14 cellular contexts compared by ENCODE assay signal in the genomic region with DNA sequence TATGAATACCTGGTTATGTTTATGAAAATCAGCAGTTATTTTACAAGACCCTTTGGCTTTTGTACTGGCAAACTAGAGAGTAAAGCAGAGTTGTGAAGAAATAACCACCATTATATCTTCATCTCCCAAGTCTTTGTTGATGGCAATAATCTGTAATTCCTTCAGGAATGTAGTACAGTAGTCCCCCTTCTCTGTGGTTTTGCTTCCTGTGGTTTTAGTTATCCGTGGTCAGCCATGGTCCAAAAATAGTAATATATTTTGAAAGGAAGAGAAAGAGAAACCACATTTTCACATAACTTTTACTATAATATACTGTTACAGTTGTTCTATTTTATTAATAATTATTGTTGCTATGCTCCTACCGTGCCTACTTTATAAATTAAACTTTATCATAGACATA. TPM values are rescaled to one million over a fixed set of nuclear protein-coding genes. Genes with fewer than 3 reads are reported as not detected.
DNase-seq lines count a peak whose midpoint lies in the region; ATAC-seq, FAIRE-seq and TF ChIP-seq lines count a peak whose summit lies in the region.
"Had no signal": no experiment of that assay in that cellular context is flagged by ENCODE, and none has a peak within 500 bp of the region (broad histone marks: within the 10 kb centered on the region; RNA-seq: fewer than 3 reads in every experiment).

No MANE protein-coding gene starts in this region.

- CTCF ChIA-PET in activated B cell treated with CpG ODN at 0.5 μM for 24 hours (lab: Charles Lee) = no interaction called here

- ATAC-seq in activated B cell treated with CpG ODN at 0.5 μM for 24 hours (ENCODE audit: low read depth) (no peak), sciatic nerve (no peak), GM18867 (IDR thresholded peaks at IDR 0.05; ENCODE audit: unreplicated experiment) (no peak)
- ATAC-seq: left ventricle myocardium superior, natural killer cell had no signal

- no peak for FAIRE-seq in urothelium cell line (lab: Jason Lieb, UNC)
- FAIRE-seq: H1 had no signal

- H3K4me1 Mint-ChIP-seq in activated B cell treated with CpG ODN at 0.5 μM for 24 hours (peaks cover 89% of the 10 kb centered on the region), CD14-positive monocyte (peaks cover 6% of the 10 kb centered on the region)
- H3K4me1 Mint-ChIP-seq: natural killer cell had no signal

- POLR2A ChIA-PET in activated B cell treated with CpG ODN at 0.5 μM for 24 hours (lab: Charles Lee) = no interaction called here

- DNase-seq in H4 (ENCODE audit: low spot score) (peak; percentile 25), activated B cell treated with CpG ODN at 0.5 μM for 24 hours (no peak), foreskin melanocyte (peak; percentile 63), urothelium cell line (ENCODE audit: low spot score) (peak; percentile 9), sciatic nerve (ENCODE audit: low spot score) (no peak), CD14-positive monocyte (ENCODE audit: low spot score) (no peak), DMS114 treated with DMSO at 0.1 percent for 48 hours (lab: John Stamatoyannopoulos, UW; ENCODE audit: unreplicated experiment) (no peak)
- DNase-seq: aorta, left ventricle myocardium superior, natural killer cell, testis had no signal

- H3K36me3 Mint-ChIP-seq in activated B cell treated with CpG ODN at 0.5 μM for 24 hours (ENCODE audit: low read depth) (peaks cover 54% of the 10 kb centered on the region), CD14-positive monocyte (no peaks in the 10 kb centered on the region)
- H3K36me3 Mint-ChIP-seq: natural killer cell had no signal

- H3K4me3 Mint-ChIP-seq in activated B cell treated with CpG ODN at 0.5 μM for 24 hours (peak overlapping the region; percentile 50), CD14-positive monocyte (no peak overlapping the region)
- H3K4me3 Mint-ChIP-seq: natural killer cell had no signal

- H3K9me3 Mint-ChIP-seq in activated B cell treated with CpG ODN at 0.5 μM for 24 hours = peaks cover 15% of the 10 kb centered on the region
- H3K9me3 Mint-ChIP-seq in CD14-positive monocyte = peaks cover 0 to 10% (median 6%) of the 10 kb centered on the region in 7 donors

- TF ChIP-seq CTCF in activated B cell treated with CpG ODN at 0.5 μM for 24 hours (IDR thresholded peaks at IDR 0.05) (no peak), CD14-positive monocyte (IDR thresholded peaks at IDR 0.05) (no peak)

- H3K27ac Mint-ChIP-seq in activated B cell treated with CpG ODN at 0.5 μM for 24 hours = peak overlapping the region; percentile 67
- no peak overlapping the region for H3K27ac Mint-ChIP-seq in CD14-positive monocyte
- H3K27ac Mint-ChIP-seq: natural killer cell had no signal

- H3K27me3 Mint-ChIP-seq in activated B cell treated with CpG ODN at 0.5 μM for 24 hours (no peaks in the 10 kb centered on the region), CD14-positive monocyte (ENCODE audit: low read depth in 3 of 3) (peaks cover 0 to 4% (median 0%) of the 10 kb centered on the region in 3 donors)

- intact Hi-C loops in activated B cell treated with CpG ODN at 0.5 μM for 24 hours (cut with micrococcal nuclease) = loop anchor here (2.0 kb wide), 1 partner anchor 24 kb away; no protein-coding TSS in a partner anchor
- intact Hi-C loops in sciatic nerve (cut with DNase I) = no loop called here
- intact Hi-C loops in CD14-positive monocyte (cut with micrococcal nuclease) = no loop called here

RNA-seq across cellular contexts. Expression of gene BANK1, which starts 27.8 kb away (rescaled TPM):
- 0.06 and 0.48 TPM in 2 replicates for total RNA-seq in H4 (2014; rRNA removed; shearing (Covaris generic))
- 307 and 336 TPM in 2 replicates for total RNA-seq in activated B cell treated with CpG ODN at 0.5 μM for 24 hours
- 5.3 TPM for total RNA-seq in sciatic nerve
- polyA plus RNA-seq in CD14-positive monocyte = 1 to 10 TPM; 2.6 to 5.2 TPM
- total RNA-seq: pulmonary artery endothelial cell had no signal

Comparison
In these comparisons a context has a peak if more than half of its experiments do, and no peak if none do; other contexts are left out.
1. DNase-seq: peak in H4 (single experiment), foreskin melanocyte (single experiment) and urothelium cell line (single experiment); none in activated B cell treated with CpG ODN at 0.5 μM for 24 hours (single experiment), sciatic nerve (single experiment), CD14-positive monocyte (single experiment) and DMS114 treated with DMSO at 0.1 percent for 48 hours (single experiment).
2. RNA of gene BANK1, which starts 27.8 kb away (total RNA-seq): 307 to 336 TPM in activated B cell treated with CpG ODN at 0.5 μM for 24 hours; 5.3 TPM in sciatic nerve (single experiment) and 0.06 to 0.48 TPM in H4; every median in the first group is over 10 times any median in the second.